ENCODE assay signal across 8 cellular contexts in the genomic region with DNA sequence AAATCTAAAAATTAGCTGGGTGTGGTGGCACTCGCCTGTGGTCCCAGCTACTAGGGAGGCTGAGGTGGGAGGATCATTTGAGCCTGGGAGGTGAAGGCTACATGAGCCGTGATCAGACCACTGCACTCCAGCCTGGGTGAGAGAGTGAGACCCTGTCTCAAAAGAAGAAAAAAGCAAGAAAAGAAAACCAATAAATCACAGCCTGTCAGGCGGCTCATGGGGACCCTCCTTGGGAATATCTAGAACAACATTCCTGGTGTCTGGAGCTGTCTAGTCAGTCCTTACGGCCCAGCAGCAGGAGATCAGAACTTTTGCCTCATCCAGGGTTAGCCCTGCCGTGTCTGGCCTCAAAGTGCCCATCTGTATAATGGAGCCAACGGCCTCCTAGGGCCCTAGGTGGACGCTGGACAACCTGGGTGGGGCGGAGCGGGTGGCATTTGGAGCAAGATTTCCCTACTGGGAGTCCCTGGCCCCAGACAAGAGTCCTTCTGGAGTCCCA. TPM values are rescaled to one million over a fixed set of nuclear protein-coding genes. Genes with fewer than 3 reads are reported as not detected.
DNase-seq lines count a peak whose midpoint lies in the region; ATAC-seq and TF ChIP-seq lines count a peak whose summit lies in the region.
"Had no signal": no experiment of that assay in that cellular context is flagged by ENCODE, and none has a peak within 500 bp of the region (broad histone marks: within the 10 kb centered on the region; RNA-seq: fewer than 3 reads in every experiment).

No MANE protein-coding gene starts in this region.

- intact Hi-C loops in activated T-helper 1 cell treated with anti-CD3 and anti-CD28 coated beads, Interleukin-12 subunit alpha, Interleukin-12 subunit beta, Interleukin-2, Interleukin-4 antibody, amounts not matched to agents 30 ng/mL and 10 ng/mL and 1 ng/mL, durations not matched to agents 14 hours and 24 hours and 36 hours (cut with micrococcal nuclease) = no loop called here

- WGBS in H9 (ENCODE audit: extremely low coverage, insufficient read length, low lambda C conversion rate) = no CpG with 5 or more reads among the region's 9 CpGs

- H3K27ac ChIP-seq in H9 (ENCODE audit: insufficient read length, low read depth, low read length) = no peak overlapping the region

- H3K14ac ChIP-seq in H9 (ENCODE audit: insufficient read depth, low read length) = no peak overlapping the region

- H3K4me1 ChIP-seq in H9 (ENCODE audit: insufficient read depth, low read length) = peaks cover 3% of the 10 kb centered on the region; the same call in 1 of the 2 replicates

- H4K20me1 ChIP-seq in H9 (ENCODE audit: control insufficient read depth, insufficient read depth, insufficient read length) = no peaks in the 10 kb centered on the region

- H2BK15ac ChIP-seq in H9 (ENCODE audit: low read depth, low read length) = no peak overlapping the region

- peak overlapping the region; percentile 40 to 71; a peak in 4 of 5 replicates for H3K4me3 Mint-ChIP-seq in H9
- H3K4me3 Mint-ChIP-seq in activated T-helper 1 cell treated with anti-CD3 and anti-CD28 coated beads, Interleukin-12 subunit alpha, Interleukin-12 subunit beta, Interleukin-2, Interleukin-4 antibody, amounts not matched to agents 30 ng/mL and 10 ng/mL and 1 ng/mL, durations not matched to agents 14 hours and 24 hours and 36 hours = peak overlapping the region; percentile 38
- peak overlapping the region; percentile 71 to 76 for H3K4me3 Mint-ChIP-seq in stimulated activated naive B cell treated with anti-CD40 and anti-IgM and Interleukin-4, amounts not matched to agents 10 μg/mL and 1 μg/mL and 100 μg/mL, for 72 hours

- no peak overlapping the region for H4K8ac ChIP-seq in H9 (replicated peaks; ENCODE audit: insufficient read length, low read depth, low read length)

- no peak overlapping the region for H2AK5ac ChIP-seq in H9 (ENCODE audit: insufficient read length, low read length)

- no peaks in the 10 kb centered on the region for H3K36me3 Mint-ChIP-seq in H9 (ENCODE audit: insufficient read depth in 1 of 3, low read depth in 3 of 3)
- no peaks in the 10 kb centered on the region for H3K36me3 Mint-ChIP-seq in activated T-helper 1 cell treated with anti-CD3 and anti-CD28 coated beads, Interleukin-12 subunit alpha, Interleukin-12 subunit beta, Interleukin-2, Interleukin-4 antibody, amounts not matched to agents 30 ng/mL and 10 ng/mL and 1 ng/mL, durations not matched to agents 14 hours and 24 hours and 36 hours (ENCODE audit: low read depth)
- H3K36me3 Mint-ChIP-seq in stimulated activated naive B cell treated with anti-CD40 and anti-IgM and Interleukin-4, amounts not matched to agents 10 μg/mL and 1 μg/mL and 100 μg/mL, for 72 hours = no peaks in the 10 kb centered on the region

- H4K91ac ChIP-seq in H9 (ENCODE audit: insufficient read length, low read depth, low read length) = no peak overlapping the region

- peaks cover 3% of the 10 kb centered on the region for H3K27me3 Mint-ChIP-seq in H9 (ENCODE audit: low read depth)
- H3K27me3 Mint-ChIP-seq in activated T-helper 1 cell treated with anti-CD3 and anti-CD28 coated beads, Interleukin-12 subunit alpha, Interleukin-12 subunit beta, Interleukin-2, Interleukin-4 antibody, amounts not matched to agents 30 ng/mL and 10 ng/mL and 1 ng/mL, durations not matched to agents 14 hours and 24 hours and 36 hours (ENCODE audit: insufficient read depth) = peaks cover 4% of the 10 kb centered on the region
- H3K27me3 Mint-ChIP-seq in stimulated activated naive B cell treated with anti-CD40 and anti-IgM and Interleukin-4, amounts not matched to agents 10 μg/mL and 1 μg/mL and 100 μg/mL, for 72 hours = no peaks in the 10 kb centered on the region

- H4K5ac ChIP-seq in H9 (ENCODE audit: insufficient read length, low read depth, low read length) = no peak overlapping the region

- no peak overlapping the region for H3K56ac ChIP-seq in H9 (ENCODE audit: insufficient read length, low read depth, low read length)

- no peak overlapping the region for H2AFZ ChIP-seq in H9 (ENCODE audit: low read length)

- H3K4me2 ChIP-seq in H9 (ENCODE audit: insufficient read depth, insufficient read length, low read length) = no peak overlapping the region

- TF ChIP-seq CTCF in H9 (conservative IDR thresholded peaks at IDR 0.05) = no peak

- no peak overlapping the region for H3K23ac ChIP-seq in H9 (ENCODE audit: insufficient read length, low read depth, low read length)

- H3K23me2 ChIP-seq in H9 (ENCODE audit: insufficient read length, low read depth, low read length, poor library complexity, severe bottlenecking) = no peaks in the 10 kb centered on the region

- H3K9ac ChIP-seq in H9 (ENCODE audit: extremely low read depth, insufficient read length, low read length) = no peak overlapping the region

- no peak overlapping the region for H2BK120ac ChIP-seq in H9 (ENCODE audit: low read depth, low read length, poor library complexity, severe bottlenecking)

- H3K9me3 ChIP-seq in H9 (ENCODE audit: control insufficient read depth, low read depth, low read length) = no peaks in the 10 kb centered on the region

- no peaks in the 10 kb centered on the region for H3K79me1 ChIP-seq in H9 (ENCODE audit: insufficient read depth, low read depth, low read length, poor library complexity, severe bottlenecking)

- H3K4me1 Mint-ChIP-seq in H9 = peaks cover 14 to 26% of the 10 kb centered on the region in 2 experiments
- H3K4me1 Mint-ChIP-seq in activated T-helper 1 cell treated with anti-CD3 and anti-CD28 coated beads, Interleukin-12 subunit alpha, Interleukin-12 subunit beta, Interleukin-2, Interleukin-4 antibody, amounts not matched to agents 30 ng/mL and 10 ng/mL and 1 ng/mL, durations not matched to agents 14 hours and 24 hours and 36 hours (ENCODE audit: low read depth) = peaks cover 26% of the 10 kb centered on the region
- peaks cover 26 to 46% of the 10 kb centered on the region in 2 donors for H3K4me1 Mint-ChIP-seq in stimulated activated naive B cell treated with anti-CD40 and anti-IgM and Interleukin-4, amounts not matched to agents 10 μg/mL and 1 μg/mL and 100 μg/mL, for 72 hours

- H2BK20ac ChIP-seq in H9 (ENCODE audit: low read depth, low read length, poor library complexity, severe bottlenecking) = no peak overlapping the region

- no peaks in the 10 kb centered on the region for H3K79me2 ChIP-seq in H9 (ENCODE audit: insufficient read depth, low read length)

- no peak for ATAC-seq in stimulated activated naive B cell treated with anti-CD40 and anti-IgM and Interleukin-4, amounts not matched to agents 10 μg/mL and 1 μg/mL and 100 μg/mL, for 72 hours (replicated peaks)
- ATAC-seq in GM19467 (IDR thresholded peaks at IDR 0.05; ENCODE audit: unreplicated experiment) = no peak

- no peak overlapping the region for H3K18ac ChIP-seq in H9 (ENCODE audit: insufficient read length, low read depth, low read length)

- H3K9me3 Mint-ChIP-seq in H9 = no peaks in the 10 kb centered on the region; a peak in 2 of 5 replicates
- no peaks in the 10 kb centered on the region for H3K9me3 Mint-ChIP-seq in activated T-helper 1 cell treated with anti-CD3 and anti-CD28 coated beads, Interleukin-12 subunit alpha, Interleukin-12 subunit beta, Interleukin-2, Interleukin-4 antibody, amounts not matched to agents 30 ng/mL and 10 ng/mL and 1 ng/mL, durations not matched to agents 14 hours and 24 hours and 36 hours
- H3K9me3 Mint-ChIP-seq in stimulated activated naive B cell treated with anti-CD40 and anti-IgM and Interleukin-4, amounts not matched to agents 10 μg/mL and 1 μg/mL and 100 μg/mL, for 72 hours = no peaks in the 10 kb centered on the region

- H3K27ac Mint-ChIP-seq in H9 = no peak overlapping the region; a peak in 1 of 7 replicates
- H3K27ac Mint-ChIP-seq in activated T-helper 1 cell treated with anti-CD3 and anti-CD28 coated beads, Interleukin-12 subunit alpha, Interleukin-12 subunit beta, Interleukin-2, Interleukin-4 antibody, amounts not matched to agents 30 ng/mL and 10 ng/mL and 1 ng/mL, durations not matched to agents 14 hours and 24 hours and 36 hours = peak overlapping the region; percentile 49
- H3K27ac Mint-ChIP-seq in stimulated activated naive B cell treated with anti-CD40 and anti-IgM and Interleukin-4, amounts not matched to agents 10 μg/mL and 1 μg/mL and 100 μg/mL, for 72 hours = peak overlapping the region; percentile 94

- H2BK12ac ChIP-seq in H9 (ENCODE audit: insufficient read length, low read depth, low read length) = no peak overlapping the region

- no peak for DNase-seq in H9
- DNase-seq in activated T-helper 1 cell treated with anti-CD3 and anti-CD28 coated beads, Interleukin-12 subunit alpha, Interleukin-12 subunit beta, Interleukin-2, Interleukin-4 antibody, amounts not matched to agents 30 ng/mL and 10 ng/mL and 1 ng/mL, durations not matched to agents 14 hours and 24 hours and 36 hours (ENCODE audit: low spot score) = no peak
- peak; percentile 26 for DNase-seq in left kidney (ENCODE audit: low read depth, low spot score)
- no peak for DNase-seq in stimulated activated naive B cell treated with anti-CD40 and anti-IgM and Interleukin-4, amounts not matched to agents 10 μg/mL and 1 μg/mL and 100 μg/mL, for 72 hours
- no peak for DNase-seq in NCI-H1417 (lab: John Stamatoyannopoulos, UW)
- no peak for DNase-seq in cerebellum (ENCODE audit: low spot score)
- DNase-seq: activated effector memory CD4-positive, alpha-beta T cell treated with Interleukin-2 at 50 U/mL for 16 hours had no signal

- H3K27me3 ChIP-seq in H9 (ENCODE audit: insufficient read depth, low read length) = no peaks in the 10 kb centered on the region

- no peak overlapping the region for H3T11ph ChIP-seq in H9 (ENCODE audit: low read length)

- no peak overlapping the region for H3K4ac ChIP-seq in H9 (ENCODE audit: low read depth, low read length)

- no peak overlapping the region for H2BK5ac ChIP-seq in H9 (ENCODE audit: insufficient read length, low read length)

RNA-seq across cellular contexts. Expression of a gene that starts 23.9 kb away (rescaled TPM):
- 5,597 and 5,803 TPM in 2 replicates for total RNA-seq in H9 (2021)
- 7,557 and 7,602 TPM in 2 replicates for total RNA-seq in activated T-helper 1 cell treated with anti-CD3 and anti-CD28 coated beads, Interleukin-12 subunit alpha, Interleukin-12 subunit beta, Interleukin-2, Interleukin-4 antibody, amounts not matched to agents 30 ng/mL and 10 ng/mL and 1 ng/mL, durations not matched to agents 14 hours and 24 hours and 36 hours
- total RNA-seq in cerebellum = 1,194 TPM

RNA-seq across cellular contexts. Expression of a gene that starts 38.3 kb away (rescaled TPM):
- total RNA-seq in H9 (2021) = 293 and 302 TPM in 2 replicates
- total RNA-seq in activated T-helper 1 cell treated with anti-CD3 and anti-CD28 coated beads, Interleukin-12 subunit alpha, Interleukin-12 subunit beta, Interleukin-2, Interleukin-4 antibody, amounts not matched to agents 30 ng/mL and 10 ng/mL and 1 ng/mL, durations not matched to agents 14 hours and 24 hours and 36 hours = 39.1 and 39.5 TPM in 2 replicates
- 136 TPM for total RNA-seq in cerebellum

RNA-seq across cellular contexts. Expression of a gene that starts 40.7 kb away (rescaled TPM):
- total RNA-seq in H9 (2021) (22.2 and 22.6 TPM in 2 replicates), cerebellum (7.5 TPM)
- 14.7 and 14.9 TPM in 2 replicates for total RNA-seq in activated T-helper 1 cell treated with anti-CD3 and anti-CD28 coated beads, Interleukin-12 subunit alpha, Interleukin-12 subunit beta, Interleukin-2, Interleukin-4 antibody, amounts not matched to agents 30 ng/mL and 10 ng/mL and 1 ng/mL, durations not matched to agents 14 hours and 24 hours and 36 hours

Comparison
In these comparisons a context has a peak if more than half of its experiments do, and no peak if none do; other contexts are left out.
1. H3K27ac Mint-ChIP-seq: peak in activated T-helper 1 cell treated with anti-CD3 and anti-CD28 coated beads, Interleukin-12 subunit alpha, Interleukin-12 subunit beta, Interleukin-2, Interleukin-4 antibody, amounts not matched to agents 30 ng/mL and 10 ng/mL and 1 ng/mL, durations not matched to agents 14 hours and 24 hours and 36 hours (single experiment) and stimulated activated naive B cell treated with anti-CD40 and anti-IgM and Interleukin-4, amounts not matched to agents 10 μg/mL and 1 μg/mL and 100 μg/mL, for 72 hours (single experiment); none in H9 (0 of 3).
2. Peak in every context shown above with its lines, with median percentiles within 50 percentile points of each other: H3K4me3 Mint-ChIP-seq.